In genomic region chr11:106087815-106088435, GRCh38 we compare ENCODE assay signal across 8 cellular contexts. TPM values are rescaled to one million over a fixed set of nuclear protein-coding genes. Genes with fewer than 3 reads are reported as not detected.
DNase-seq lines count a peak whose midpoint lies in the region; ATAC-seq and TF ChIP-seq lines count a peak whose summit lies in the region.

No MANE protein-coding gene starts in this region.

- no peak overlapping the region for H3K18ac ChIP-seq in IMR-90 (ENCODE audit: low read depth, low read length)

- in situ Hi-C loops in IMR-90 (cut with MboI; ENCODE audit: low sequenced_read_pairs): no loop called here
- in situ Hi-C loops in astrocyte of the spinal cord (cut with HindIII; ENCODE audit: low sequenced_read_pairs): no loop called here

- peaks cover 4% of the 10 kb centered on the region; the same call in 1 of the 2 replicates for H4K20me1 ChIP-seq in IMR-90 (ENCODE audit: insufficient read depth, low read length)

- dilution Hi-C loops in IMR-90 (cut with HindIII; ENCODE audit: low sequenced_read_pairs, unreplicated experiment): no loop called here

- H3K14ac ChIP-seq in IMR-90 (replicated peaks; ENCODE audit: low read depth, low read length): no peak overlapping the region

- H2BK120ac ChIP-seq in IMR-90 (ENCODE audit: low read depth, low read length): no peak overlapping the region

- H3K27me3 ChIP-seq in IMR-90 (ENCODE audit: control insufficient read depth, insufficient read depth, low read length): no peaks in the 10 kb centered on the region

- peak overlapping the region; percentile 75 for H3K4me2 ChIP-seq in IMR-90 (ENCODE audit: low read depth, low read length)

- no peak overlapping the region for H4K8ac ChIP-seq in IMR-90 (ENCODE audit: low read depth in 2 of 2, low read length in 2 of 2)

- intact Hi-C loops in IMR-90 (cut with micrococcal nuclease): loop anchor here (1.0 to 10.0 kb wide), 4 partner anchors 45 to 949 kb away; no protein-coding TSS in a partner anchor

- no peak overlapping the region for H3K23ac ChIP-seq in IMR-90 (ENCODE audit: low read depth, low read length)

- no peak overlapping the region for H4K91ac ChIP-seq in IMR-90 (ENCODE audit: insufficient read depth, low read depth, low read length)

- H4K5ac ChIP-seq in IMR-90 (ENCODE audit: low read depth, low read length): no peak overlapping the region

- CTCF ChIA-PET in IMR-90 (lab: Yijun Ruan, JAX): interaction anchor here (0.6 to 1.2 kb wide), 6 partner anchors 13 to 452 kb away, joined by 3 read pairs; no protein-coding TSS in a partner anchor

- no peak overlapping the region for H3K56ac ChIP-seq in IMR-90 (ENCODE audit: extremely low read depth, insufficient read depth, low read length)

- H3K79me1 ChIP-seq in IMR-90 (ENCODE audit: low read depth in 1 of 2, low read length in 2 of 2): peaks cover 15 to 44% of the 10 kb centered on the region in 2 experiments

- no peak overlapping the region for H3K4ac ChIP-seq in IMR-90 (ENCODE audit: low read depth, low read length)

- peak; percentile 87 for TF ChIP-seq RAD21 in IMR-90 (IDR thresholded peaks at IDR 0.05; ENCODE audit: low read length)

- no peak overlapping the region for H2BK15ac ChIP-seq in IMR-90 (ENCODE audit: low read depth, low read length)

- peaks cover 5% of the 10 kb centered on the region for H3K4me1 ChIP-seq in IMR-90 (ENCODE audit: control insufficient read depth, insufficient read depth, low read length)

- POLR2A ChIA-PET in IMR-90 (lab: Charles Lee; ENCODE audit: unreplicated experiment): no interaction called here

- H3K9me3 ChIP-seq in IMR-90 (ENCODE audit: control insufficient read depth, insufficient read depth, low read length): no peaks in the 10 kb centered on the region

- H2AK9ac ChIP-seq in IMR-90 (replicated peaks; ENCODE audit: low read depth, low read length, poor library complexity): no peak overlapping the region

- no peak overlapping the region for H3K27ac ChIP-seq in IMR-90 (ENCODE audit: insufficient read depth, low read length)

- H3K9me1 ChIP-seq in IMR-90 (ENCODE audit: insufficient read depth, low read length): no peaks in the 10 kb centered on the region

- ATAC-seq in activated CD4-positive, CD25-positive, alpha-beta regulatory T cell treated with anti-CD3 and anti-CD28 coated beads, Interleukin-2, amount 50 U/mL, for 24 hours: no peak
- ATAC-seq in IMR-90 (ENCODE audit: low read depth) (peak; percentile 64), HG03520 (IDR thresholded peaks at IDR 0.05; ENCODE audit: unreplicated experiment) (no peak)

- H3K9ac ChIP-seq in IMR-90 (ENCODE audit: low read depth, low read length): peak overlapping the region; percentile 60; the same call in 1 of the 2 replicates

- H2BK5ac ChIP-seq in IMR-90 (ENCODE audit: low read depth, low read length, poor library complexity, severe bottlenecking): no peak overlapping the region

- H3K36me3 ChIP-seq in IMR-90 (ENCODE audit: control insufficient read depth, insufficient read depth, low read length): peaks cover 15% of the 10 kb centered on the region

- TF ChIP-seq CTCF in IMR-90 (conservative IDR thresholded peaks at IDR 0.05; ENCODE audit: low read depth, low read length) (peak; percentile 92), astrocyte of the spinal cord (IDR thresholded peaks at IDR 0.05; ENCODE audit: low read depth, low read length) (peak; percentile 86)

- H2AK5ac ChIP-seq in IMR-90 (ENCODE audit: low read depth, low read length): no peak overlapping the region

- no peak for TF ChIP-seq POLR2A in IMR-90 (IDR thresholded peaks at IDR 0.05; ENCODE audit: low read depth, low read length)

- no TSS peak for BruUV-seq in IMR-90 (replicated peaks; lab: Mats Ljungman, UMichigan)

- no peak overlapping the region for H3K4me3 ChIP-seq in IMR-90 (ENCODE audit: insufficient read depth, low read depth, low read length)
- no peak overlapping the region for H3K4me3 ChIP-seq in astrocyte of the spinal cord (ENCODE audit: low read depth, low read length)

- H2AFZ ChIP-seq in IMR-90 (replicated peaks; ENCODE audit: low read length, poor library complexity): no peak overlapping the region

- WGBS in IMR-90 (ENCODE audit: extremely low coverage in 2 of 2, insufficient read length in 1 of 2), 2 experiments: 17% methylated on average over 1 of the region's 9 CpGs; no CpG with 5 or more reads in 1 of the 2 experiments

- DNase-seq in activated CD4-positive, CD25-positive, alpha-beta regulatory T cell treated with anti-CD3 and anti-CD28 coated beads, Interleukin-2, amount 50 U/mL, for 72 hours: peak; percentile 34
- peak; percentile 65 for DNase-seq in IMR-90
- DNase-seq in SK-N-DZ (ENCODE audit: low spot score): peak; percentile 7
- DNase-seq in astrocyte of the spinal cord (ENCODE audit: low read depth, low spot score): peak; percentile 68
- DNase-seq in iPS-NIHi7 (ENCODE audit: extremely low spot score): peak; percentile 15
- peak in 3 of 4 experiments; percentile 6 to 18 (median 9) for DNase-seq in stimulated activated CD4-positive, alpha-beta T cell treated with anti-CD3 and anti-CD28 coated beads, Interleukin-1b, Interleukin-23, amount 100 ng/mL, for 24 hours (ENCODE audit: low read depth in 4 of 4, low spot score in 1 of 4)

- H2BK20ac ChIP-seq in IMR-90 (ENCODE audit: low read depth, low read length): no peak overlapping the region

TF ChIP-seq in IMR-90, 13 proteins besides CTCF, POLR2A, EP300 and RAD21:
- TF ChIP-seq MXI1 (IDR thresholded peaks at IDR 0.05; ENCODE audit: borderline replicate concordance, low read depth, low read length) (no peak), USF2 (IDR thresholded peaks at IDR 0.05; ENCODE audit: low read depth, low read length) (no peak), MAZ (IDR thresholded peaks at IDR 0.05; ENCODE audit: borderline replicate concordance, low read depth, low read length) (no peak), CEBPB (IDR thresholded peaks at IDR 0.05; ENCODE audit: low read depth, low read length) (peak; percentile 19; the same call in 1 of the 2 replicates), RCOR1 (IDR thresholded peaks at IDR 0.05; ENCODE audit: insufficient replicate concordance, low read length) (no peak), NFE2L2 (IDR thresholded peaks at IDR 0.05; ENCODE audit: low read depth, low read length) (no peak), MAFK (IDR thresholded peaks at IDR 0.05; ENCODE audit: low read depth, low read length) (no peak), SMC3 (IDR thresholded peaks at IDR 0.05; ENCODE audit: low read depth, low read length) (peak; percentile 71), BHLHE40 (IDR thresholded peaks at IDR 0.05; ENCODE audit: low read depth, low read length) (no peak), RFX5 (IDR thresholded peaks at IDR 0.05; ENCODE audit: low read depth, low read length) (no peak), ELK1 (IDR thresholded peaks at IDR 0.05; ENCODE audit: borderline replicate concordance, low read depth, low read length) (no peak)
TF ChIP-seq in IMR-90: peak in this region for 2.

RNA-seq across cellular contexts. Expression of gene AASDHPPT, which starts 10.5 kb away (rescaled TPM):
- 56.3 and 72.2 TPM in 2 replicates for total RNA-seq in IMR-90 (2012; rRNA removed)
- 19.6 and 22.0 TPM in 2 replicates for polyA plus RNA-seq in IMR-90 (2012; rRNA removed)
- polyA plus RNA-seq in IMR-90 (2012; cell fraction: cytosol; rRNA removed): 9.6 and 13.4 TPM in 2 replicates
- polyA plus RNA-seq in IMR-90 (2012; cell fraction: nucleus; rRNA removed; ENCODE audit: low replicate concordance): 4.0 and 6.7 TPM in 2 replicates
- polyA plus RNA-seq in SK-N-DZ (2014; cell fraction: cytosol; rRNA removed): 85.4 and 88.2 TPM in 2 replicates
- polyA plus RNA-seq in SK-N-DZ (2014; cell fraction: nucleus; rRNA removed): 44.8 and 47.0 TPM in 2 replicates

RNA-seq across cellular contexts. Expression of gene KBTBD3, which starts 10.8 kb away (rescaled TPM):
- total RNA-seq in IMR-90 (2012; rRNA removed): 1.6 and 2.2 TPM in 2 replicates
- 0.85 and 1.7 TPM in 2 replicates for polyA plus RNA-seq in IMR-90 (2012; rRNA removed)
- 0.25 and 0.32 TPM in 2 replicates for polyA plus RNA-seq in IMR-90 (2012; cell fraction: cytosol; rRNA removed)
- 0.10 and 1.2 TPM in 2 replicates for polyA plus RNA-seq in IMR-90 (2012; cell fraction: nucleus; rRNA removed; ENCODE audit: low replicate concordance)
- 1.7 and 3.4 TPM in 2 replicates for polyA plus RNA-seq in SK-N-DZ (2014; cell fraction: cytosol; rRNA removed)
- 0.46 and 1.2 TPM in 2 replicates for polyA plus RNA-seq in SK-N-DZ (2014; cell fraction: nucleus; rRNA removed)

Comparison
In these comparisons a context has a peak if more than half of its experiments do, and no peak if none do; other contexts are left out.
1. DNase-seq: peak in every context shown above with its lines; median percentile 68 in astrocyte of the spinal cord; 65 in IMR-90; 34 in activated CD4-positive, CD25-positive, alpha-beta regulatory T cell treated with anti-CD3 and anti-CD28 coated beads, Interleukin-2, amount 50 U/mL, for 72 hours; 15 in iPS-NIHi7; 9 in stimulated activated CD4-positive, alpha-beta T cell treated with anti-CD3 and anti-CD28 coated beads, Interleukin-1b, Interleukin-23, amount 100 ng/mL, for 24 hours; 7 in SK-N-DZ.